15 cellular contexts compared by ENCODE assay signal in genomic region chr1:166999090-166999489, GRCh38.
DNase-seq lines count a peak whose midpoint lies in the region; ATAC-seq and TF ChIP-seq lines count a peak whose summit lies in the region.
"Had no signal": no experiment of that assay in that cellular context is flagged by ENCODE, and none has a peak within 500 bp of the region (broad histone marks: within the 10 kb centered on the region; RNA-seq: fewer than 3 reads in every experiment).

No MANE protein-coding gene starts in this region.

- peaks cover 35% of the 10 kb centered on the region for H3K4me1 ChIP-seq in KMS-11 (ENCODE audit: low read depth, poor library complexity, severe bottlenecking)
- H3K4me1 ChIP-seq: BLaER1 had no signal

- peak overlapping the region; percentile 56 for H3K27ac ChIP-seq in KMS-11
- H3K27ac ChIP-seq: BLaER1 had no signal

- peak; percentile 40 for ATAC-seq in GM18907 (IDR thresholded peaks at IDR 0.05; ENCODE audit: unreplicated experiment)
- peak; percentile 29 for ATAC-seq in GM21529 (IDR thresholded peaks at IDR 0.05; ENCODE audit: unreplicated experiment)
- no peak for ATAC-seq in HG03442 (IDR thresholded peaks at IDR 0.05; ENCODE audit: unreplicated experiment)
- ATAC-seq: sciatic nerve; stimulated activated memory B cell treated with anti-CD40 and anti-IgM and Interleukin-4, amounts not matched to agents 10 μg/mL and 1 μg/mL and 100 μg/mL, for 72 hours had no signal

- H3K36me3 ChIP-seq in KMS-11 (ENCODE audit: insufficient read depth): no peaks in the 10 kb centered on the region
- H3K36me3 ChIP-seq: BLaER1 had no signal

- TF ChIP-seq CTCF in KMS-11 (conservative IDR thresholded peaks at IDR 0.05; ENCODE audit: low read depth, low read length): no peak

- H3K4me2 ChIP-seq in KMS-11: peak overlapping the region; percentile 41
- H3K4me2 ChIP-seq: BLaER1 had no signal

- H4K20me1 ChIP-seq in KMS-11 (ENCODE audit: insufficient read depth): no peaks in the 10 kb centered on the region
- H4K20me1 ChIP-seq: BLaER1 had no signal

- peak overlapping the region; percentile 6; the same call in 1 of the 2 replicates for H2AFZ ChIP-seq in KMS-11 (ENCODE audit: low read depth)

- H3K79me2 ChIP-seq in KMS-11 (ENCODE audit: insufficient read depth, low read depth): no peaks in the 10 kb centered on the region

- 0 out of 2 replicates have a peak overlapping the region, but pooled peaks have one; percentile 0 for H3K9ac ChIP-seq in KMS-11
- H3K9ac ChIP-seq: BLaER1 had no signal

- peak overlapping the region; percentile 71 for H3K4me3 ChIP-seq in KMS-11 (IDR thresholded peaks at IDR 0.05; ENCODE audit: insufficient read depth, low read depth, low read length)
- H3K4me3 ChIP-seq: BLaER1 had no signal

- DNase-seq in kidney tubule cell (ENCODE audit: low spot score) (peak; percentile 70), NCI-H2107 (lab: John Stamatoyannopoulos, UW) (no peak), DMS153 treated with DMSO at 0.1 percent for 48 hours (lab: John Stamatoyannopoulos, UW; ENCODE audit: unreplicated experiment) (no peak)
- DNase-seq: activated CD4-positive, CD25-positive, alpha-beta regulatory T cell treated with anti-CD3 and anti-CD28 coated beads, Interleukin-2, amount 50 U/mL, for 72 hours; DMS53; H9; nephron progenitor cell; trophoblast cell had no signal

- H3K27me3 ChIP-seq in KMS-11 (ENCODE audit: insufficient read depth, low read depth): no peaks in the 10 kb centered on the region
- H3K27me3 ChIP-seq: BLaER1 had no signal
